ENCODE assay signal across 8 cellular contexts in the genomic region with DNA sequence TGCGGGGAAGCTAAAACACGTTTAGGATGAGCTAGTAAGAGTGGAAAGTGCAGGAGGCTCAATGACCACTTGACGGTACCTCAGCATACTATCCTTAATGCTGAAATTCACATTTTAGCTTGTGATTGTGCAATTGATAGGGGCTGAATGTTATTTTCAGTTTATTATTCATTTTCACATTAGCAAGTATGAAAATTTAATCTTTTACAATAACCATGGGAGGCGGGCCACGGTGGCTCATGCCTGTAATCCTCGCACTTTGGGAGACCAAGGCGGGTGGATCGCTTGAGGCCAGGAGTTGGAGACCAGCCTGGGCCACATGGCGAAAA. TPM values are rescaled to one million over a fixed set of nuclear protein-coding genes. Genes with fewer than 3 reads are reported as not detected.
DNase-seq lines count a peak whose midpoint lies in the region; ATAC-seq and TF ChIP-seq lines count a peak whose summit lies in the region.

No MANE protein-coding gene starts in this region.

- H3K4me1 Mint-ChIP-seq in activated CD8-positive, alpha-beta T cell treated with anti-CD3 and anti-CD28 coated beads for 36 hours (ENCODE audit: low read depth) = no peaks in the 10 kb centered on the region
- peaks cover 4 to 6% of the 10 kb centered on the region in 2 donors for H3K4me1 Mint-ChIP-seq in immature natural killer cell

- TF ChIP-seq CTCF in activated CD8-positive, alpha-beta T cell treated with anti-CD3 and anti-CD28 coated beads for 36 hours (IDR thresholded peaks at IDR 0.05) = no peak
- TF ChIP-seq CTCF in testis (IDR thresholded peaks at IDR 0.05) = no peak

- intact Hi-C loops in activated CD8-positive, alpha-beta T cell treated with anti-CD3 and anti-CD28 coated beads for 36 hours (cut with micrococcal nuclease) = no loop called here
- intact Hi-C loops in testis (cut with DNase I; ENCODE audit: low total_unique reads) = no loop called here

- H3K4me3 Mint-ChIP-seq in activated CD8-positive, alpha-beta T cell treated with anti-CD3 and anti-CD28 coated beads for 36 hours = peak overlapping the region; percentile 87
- peak overlapping the region; percentile 87 to 94 (median 92) for H3K4me3 Mint-ChIP-seq in immature natural killer cell

- H3K27me3 ChIP-seq in testis = no peaks in the 10 kb centered on the region

- peak; percentile 45 for ATAC-seq in activated CD8-positive, alpha-beta T cell treated with anti-CD3 and anti-CD28 coated beads for 36 hours
- ATAC-seq in HG03025 (IDR thresholded peaks at IDR 0.05; ENCODE audit: low FRiP score, unreplicated experiment) (no peak), HG03280 (IDR thresholded peaks at IDR 0.05; ENCODE audit: unreplicated experiment) (no peak)

- no peaks in the 10 kb centered on the region for H3K27me3 Mint-ChIP-seq in activated CD8-positive, alpha-beta T cell treated with anti-CD3 and anti-CD28 coated beads for 36 hours
- peaks cover 4 to 7% (median 5%) of the 10 kb centered on the region in 3 donors for H3K27me3 Mint-ChIP-seq in immature natural killer cell (ENCODE audit: low read depth in 3 of 3)

- no peaks in the 10 kb centered on the region for H3K9me3 Mint-ChIP-seq in activated CD8-positive, alpha-beta T cell treated with anti-CD3 and anti-CD28 coated beads for 36 hours
- H3K9me3 Mint-ChIP-seq in immature natural killer cell = no peaks in the 10 kb centered on the region

- H3K27ac ChIP-seq in testis = peak overlapping the region; percentile 9 to 80

- peaks cover 2% of the 10 kb centered on the region for H3K4me1 ChIP-seq in testis

- TF ChIP-seq POLR2A in testis (IDR thresholded peaks at IDR 0.05) = no peak

- WGBS in testis, 2 donors = 38 to 43% methylated on average over 9 of the region's 9 CpGs

- H3K36me3 ChIP-seq in testis (ENCODE audit: low read depth, missing control alignments) = no peaks in the 10 kb centered on the region

- POLR2A ChIA-PET in activated CD8-positive, alpha-beta T cell treated with anti-CD3 and anti-CD28 coated beads for 36 hours (lab: Charles Lee) = interaction anchor here (1.4 kb wide), 2 partner anchors 16 to 17 kb away, joined by 3 to 5 read pairs; no protein-coding TSS in a partner anchor

- no peaks in the 10 kb centered on the region for H3K36me3 Mint-ChIP-seq in activated CD8-positive, alpha-beta T cell treated with anti-CD3 and anti-CD28 coated beads for 36 hours (ENCODE audit: low read depth)
- H3K36me3 Mint-ChIP-seq in immature natural killer cell = no peaks in the 10 kb centered on the region

- H3K27ac Mint-ChIP-seq in activated CD8-positive, alpha-beta T cell treated with anti-CD3 and anti-CD28 coated beads for 36 hours = peak overlapping the region; percentile 77
- H3K27ac Mint-ChIP-seq in immature natural killer cell = peak overlapping the region in 2 of 6 donors; percentile 36 to 55

- peak; percentile 53 for DNase-seq in SKM-1 treated with dmso at 0.1 percent for 144 hours (lab: John Stamatoyannopoulos, UW; ENCODE audit: unreplicated experiment)
- DNase-seq in SKM-1 (lab: John Stamatoyannopoulos, UW; ENCODE audit: unreplicated experiment) = no peak
- no peak for DNase-seq in activated CD8-positive, alpha-beta T cell treated with anti-CD3 and anti-CD28 coated beads for 36 hours
- DNase-seq in immature natural killer cell = no peak
- no peak for DNase-seq in testis
- DNase-seq in iPS-NIHi7 (ENCODE audit: extremely low spot score) = no peak

- CTCF ChIA-PET in activated CD8-positive, alpha-beta T cell treated with anti-CD3 and anti-CD28 coated beads for 36 hours (lab: Charles Lee) = interaction anchor here (0.9 to 2.4 kb wide), 8 partner anchors 10 to 74 kb away, joined by 3 to 11 read pairs (median 4); no protein-coding TSS in a partner anchor

- no peaks in the 10 kb centered on the region for H3K9me3 ChIP-seq in testis

- peak overlapping the region; percentile 72 to 77 for H3K4me3 ChIP-seq in testis

RNA-seq across cellular contexts. Expression of a gene that starts 22.1 kb away (rescaled TPM):
- 10 to 100 TPM; 38.1 to 45.0 TPM for total RNA-seq in activated CD8-positive, alpha-beta T cell treated with anti-CD3 and anti-CD28 coated beads for 36 hours
- polyA plus RNA-seq in immature natural killer cell (under 1 TPM in 1 of 3 donors, not detected in 2; 0.84 TPM), testis (ENCODE audit: insufficient read depth, low read depth, low replicate concordance) (17.6 TPM)
- 10 to 100 TPM; 17.3 to 35.5 TPM for total RNA-seq in testis
